In genomic region chr5:138643040-138643791, GRCh38 we compare ENCODE assay signal across 9 cellular contexts.
DNase-seq lines count a peak whose midpoint lies in the region; ATAC-seq and TF ChIP-seq lines count a peak whose summit lies in the region.
"Had no signal": no experiment of that assay in that cellular context is flagged by ENCODE, and none has a peak within 500 bp of the region (broad histone marks: within the 10 kb centered on the region; RNA-seq: fewer than 3 reads in every experiment).

No MANE protein-coding gene starts in this region.

- no peaks in the 10 kb centered on the region for H4K20me1 ChIP-seq in GM23338 (replicated peaks; ENCODE audit: insufficient read depth)

- H3K27me3 ChIP-seq in A673 (replicated peaks; ENCODE audit: insufficient read depth, low read depth, low read length, poor library complexity) (no peaks in the 10 kb centered on the region), GM23338 (ENCODE audit: insufficient read depth) (no peaks in the 10 kb centered on the region), WERI-Rb-1 (ENCODE audit: insufficient read depth, low read depth, severe bottlenecking) (no peaks in the 10 kb centered on the region), foreskin keratinocyte (peaks cover under 1% of the 10 kb centered on the region)

- no peak for DNase-seq in A673 (ENCODE audit: low spot score)
- DNase-seq in GM23338 (ENCODE audit: low spot score), result no peak
- DNase-seq in WERI-Rb-1, result peak; percentile 38
- DNase-seq in foreskin keratinocyte, result no peak
- no peak for DNase-seq in activated CD4-positive, alpha-beta T cell treated with anti-CD3 and anti-CD28 coated beads for 4 hours
- no peak for DNase-seq in activated CD8-positive, alpha-beta T cell treated with anti-CD3 and anti-CD28 coated beads for 36 hours
- DNase-seq: COR-L47, NCI-H187 treated with DMSO at 0.1 percent for 48 hours had no signal

- H3K9me2 ChIP-seq in GM23338 (ENCODE audit: insufficient read depth), result no peaks in the 10 kb centered on the region

- H3K4me1 ChIP-seq in A673 (ENCODE audit: insufficient read depth, low read length, poor library complexity, severe bottlenecking) (peaks cover 6% of the 10 kb centered on the region), GM23338 (ENCODE audit: insufficient read depth) (peaks cover 28% of the 10 kb centered on the region), foreskin keratinocyte (no peaks in the 10 kb centered on the region)

- intact Hi-C loops in A673 (cut with micrococcal nuclease; ENCODE audit: unreplicated experiment), result loop anchor here (5.0 to 10.0 kb wide), 3 partner anchors 292 to 749 kb away; no protein-coding TSS in a partner anchor
- intact Hi-C loops in activated CD8-positive, alpha-beta T cell treated with anti-CD3 and anti-CD28 coated beads for 36 hours (cut with micrococcal nuclease), result loop anchor here (5.0 kb wide), 1 partner anchor 619 kb away; no protein-coding TSS in a partner anchor

- H3K27ac Mint-ChIP-seq in GM23338, result no peak overlapping the region
- H3K27ac Mint-ChIP-seq in activated CD8-positive, alpha-beta T cell treated with anti-CD3 and anti-CD28 coated beads for 36 hours, result no peak overlapping the region

- H3K27me3 Mint-ChIP-seq in GM23338 (ENCODE audit: insufficient read depth, low read depth, poor library complexity), result peaks cover 9% of the 10 kb centered on the region
- peaks cover 69% of the 10 kb centered on the region for H3K27me3 Mint-ChIP-seq in activated CD8-positive, alpha-beta T cell treated with anti-CD3 and anti-CD28 coated beads for 36 hours

- H3K36me3 ChIP-seq in A673 (ENCODE audit: insufficient read depth, low read length, poor library complexity, severe bottlenecking) (no peaks in the 10 kb centered on the region), GM23338 (ENCODE audit: insufficient read depth) (no peaks in the 10 kb centered on the region), WERI-Rb-1 (no peaks in the 10 kb centered on the region)

- CTCF ChIA-PET in A673 (lab: Charles Lee), result interaction anchor here (0.7 kb wide), 2 partner anchors 64 to 140 kb away, joined by 3 to 5 read pairs; no protein-coding TSS in a partner anchor
- CTCF ChIA-PET in activated CD8-positive, alpha-beta T cell treated with anti-CD3 and anti-CD28 coated beads for 36 hours (lab: Charles Lee), result interaction anchor here (0.9 to 2.2 kb wide), 5 partner anchors 8 to 182 kb away, joined by 3 to 13 read pairs (median 4); no protein-coding TSS in a partner anchor

- peaks cover 40% of the 10 kb centered on the region for H3K4me1 Mint-ChIP-seq in GM23338
- H3K4me1 Mint-ChIP-seq in activated CD8-positive, alpha-beta T cell treated with anti-CD3 and anti-CD28 coated beads for 36 hours (ENCODE audit: low read depth), result no peaks in the 10 kb centered on the region

- TF ChIP-seq CTCF in A673 (conservative IDR thresholded peaks at IDR 0.05; ENCODE audit: low read depth, low read length), result 0 out of 2 replicates have a peak, but pooled peaks have one; percentile 12
- peak in 1 of 2 experiments; percentile 39; a peak in 2 of 4 replicates for TF ChIP-seq CTCF in GM23338 (conservative IDR thresholded peaks at IDR 0.05; ENCODE audit: low read depth in 2 of 2)
- peak; percentile 47 for TF ChIP-seq CTCF in WERI-Rb-1 (IDR thresholded peaks at IDR 0.05; ENCODE audit: low read depth, low read length)
- peak; percentile 52 for TF ChIP-seq CTCF in foreskin keratinocyte (conservative IDR thresholded peaks at IDR 0.05)
- no peak for TF ChIP-seq CTCF in activated CD8-positive, alpha-beta T cell treated with anti-CD3 and anti-CD28 coated beads for 36 hours (IDR thresholded peaks at IDR 0.05)

- H3K9me3 Mint-ChIP-seq in GM23338, result no peaks in the 10 kb centered on the region
- no peaks in the 10 kb centered on the region for H3K9me3 Mint-ChIP-seq in activated CD8-positive, alpha-beta T cell treated with anti-CD3 and anti-CD28 coated beads for 36 hours

- H3K4me3 ChIP-seq in A673 (ENCODE audit: low read depth, low read length, poor library complexity, severe bottlenecking) (no peak overlapping the region), GM23338 (no peak overlapping the region), WERI-Rb-1 (ENCODE audit: low read depth, low read length) (no peak overlapping the region)

- BruUV-seq in A673 (replicated peaks; lab: Mats Ljungman, UMichigan), result no TSS peak

- H3K4me3 Mint-ChIP-seq in GM23338, result no peak overlapping the region
- no peak overlapping the region for H3K4me3 Mint-ChIP-seq in activated CD8-positive, alpha-beta T cell treated with anti-CD3 and anti-CD28 coated beads for 36 hours

- H3K79me2 ChIP-seq in GM23338 (replicated peaks; ENCODE audit: insufficient read depth), result no peaks in the 10 kb centered on the region

- H3K9me3 ChIP-seq in A673 (ENCODE audit: low read depth, low read length, poor library complexity, severe bottlenecking), result no peaks in the 10 kb centered on the region
- H3K9me3 ChIP-seq in WERI-Rb-1 (ENCODE audit: severe bottlenecking), result no peaks in the 10 kb centered on the region

- H3K36me3 Mint-ChIP-seq in GM23338 (ENCODE audit: low read depth), result no peaks in the 10 kb centered on the region
- no peaks in the 10 kb centered on the region for H3K36me3 Mint-ChIP-seq in activated CD8-positive, alpha-beta T cell treated with anti-CD3 and anti-CD28 coated beads for 36 hours (ENCODE audit: low read depth)

- POLR2A ChIA-PET in A673 (lab: Charles Lee; ENCODE audit: low non-redundant PET), result no interaction called here
- POLR2A ChIA-PET in activated CD8-positive, alpha-beta T cell treated with anti-CD3 and anti-CD28 coated beads for 36 hours (lab: Charles Lee), result no interaction called here

- peak; percentile 33 for ATAC-seq in GM23338
- no peak for ATAC-seq in foreskin keratinocyte
- ATAC-seq in HG02642 (IDR thresholded peaks at IDR 0.05; ENCODE audit: poor library complexity, unreplicated experiment), result no peak
- ATAC-seq in activated CD8-positive, alpha-beta T cell treated with anti-CD3 and anti-CD28 coated beads for 36 hours, result no peak

- peak overlapping the region; percentile 85 for H2AFZ ChIP-seq in GM23338

- H3K27ac ChIP-seq in A673 (ENCODE audit: low read depth, low read length, poor library complexity, severe bottlenecking), result no peak overlapping the region
- H3K27ac ChIP-seq in GM23338 (ENCODE audit: low read depth), result no peak overlapping the region
- no peak overlapping the region for H3K27ac ChIP-seq in WERI-Rb-1
- no peak overlapping the region for H3K27ac ChIP-seq in foreskin keratinocyte

- no peaks in the 10 kb centered on the region for H3F3A ChIP-seq in GM23338 (replicated peaks; ENCODE audit: low read depth)

- H3K4me2 ChIP-seq in GM23338, result 0 out of 2 replicates have a peak overlapping the region, but pooled peaks have one; percentile 32

TF ChIP-seq in GM23338, 12 proteins besides CTCF, POLR2A, EP300 and RAD21 (continues in another document):
- TF ChIP-seq, protein P1, sequence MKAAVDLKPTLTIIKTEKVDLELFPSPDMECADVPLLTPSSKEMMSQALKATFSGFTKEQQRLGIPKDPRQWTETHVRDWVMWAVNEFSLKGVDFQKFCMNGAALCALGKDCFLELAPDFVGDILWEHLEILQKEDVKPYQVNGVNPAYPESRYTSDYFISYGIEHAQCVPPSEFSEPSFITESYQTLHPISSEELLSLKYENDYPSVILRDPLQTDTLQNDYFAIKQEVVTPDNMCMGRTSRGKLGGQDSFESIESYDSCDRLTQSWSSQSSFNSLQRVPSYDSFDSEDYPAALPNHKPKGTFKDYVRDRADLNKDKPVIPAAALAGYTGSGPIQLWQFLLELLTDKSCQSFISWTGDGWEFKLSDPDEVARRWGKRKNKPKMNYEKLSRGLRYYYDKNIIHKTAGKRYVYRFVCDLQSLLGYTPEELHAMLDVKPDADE (IDR thresholded peaks at IDR 0.05), result no peak
- TF ChIP-seq NANOG (IDR thresholded peaks at IDR 0.05; ENCODE audit: borderline replicate concordance), result no peak
- no peak for TF ChIP-seq CREB1 (CRISPR knock-in tag; IDR thresholded peaks at IDR 0.05; ENCODE audit: low read depth)
- no peak for TF ChIP-seq JUNB (IDR thresholded peaks at IDR 0.05; ENCODE audit: unreplicated experiment)
